Comparison of ENCODE assay signal across 15 cellular contexts in genomic region chr12:42638011-42638410, GRCh38. TPM values are rescaled to one million over a fixed set of nuclear protein-coding genes. Genes with fewer than 3 reads are reported as not detected.
A peak's percentile ranks its signal among the peaks of the same experiment; 100 is the strongest.
DNase-seq lines count a peak whose midpoint lies in the region; ATAC-seq and TF ChIP-seq lines count a peak whose summit lies in the region.
"Had no signal": no experiment of that assay in that cellular context is flagged by ENCODE, and none has a peak within 500 bp of the region (broad histone marks: within the 10 kb centered on the region; RNA-seq: fewer than 3 reads in every experiment).

No MANE protein-coding gene starts in this region.

- ATAC-seq in activated T-helper 17 cell treated with anti-CD3 and anti-CD28 coated beads, Interleukin-2, amount 50 U/mL, for 72 hours (replicated peaks): no peak
- ATAC-seq: A549; CD8-positive, alpha-beta T cell had no signal

- H3K27ac ChIP-seq in endodermal cell (ENCODE audit: low read depth, low read length) (no peak overlapping the region), mesodermal cell (ENCODE audit: low read depth, low read length, severe bottlenecking) (peak overlapping the region; percentile 57)
- H3K27ac ChIP-seq: A549 had no signal

- DNase-seq in endodermal cell (no peak), progenitor cell of endocrine pancreas (ENCODE audit: low spot score, unreplicated experiment) (no peak), NCI-H345 (lab: John Stamatoyannopoulos, UW) (no peak), SKM-1 treated with dmso at 0.1 percent for 144 hours (lab: John Stamatoyannopoulos, UW; ENCODE audit: unreplicated experiment) (no peak)
- DNase-seq: CD8-positive, alpha-beta T cell; COR-L47; DMS153; DMS79 treated with DMSO at 0.1 percent for 48 hours; EL; GOT3; H9 had no signal

- no peaks in the 10 kb centered on the region for H3K27me3 ChIP-seq in endodermal cell (ENCODE audit: control insufficient read depth, insufficient read depth, low read length, poor library complexity, severe bottlenecking)

- H3K4me3 Mint-ChIP-seq in endodermal cell: no peak overlapping the region
- H3K4me3 Mint-ChIP-seq in progenitor cell of endocrine pancreas (ENCODE audit: low read depth): no peak overlapping the region
- H3K4me3 Mint-ChIP-seq in activated T-helper 17 cell treated with anti-CD3 and anti-CD28 coated beads, Interleukin-2, amount 50 U/mL, for 72 hours: no peak overlapping the region
- H3K4me3 Mint-ChIP-seq: CD14-positive monocyte; CD8-positive, alpha-beta T cell; H9 had no signal

- peaks cover 7% of the 10 kb centered on the region for H3K9me3 ChIP-seq in endodermal cell (ENCODE audit: control insufficient read depth, low read length)
- no peaks in the 10 kb centered on the region for H3K9me3 ChIP-seq in mesodermal cell (ENCODE audit: control insufficient read depth, low read length)
- H3K9me3 ChIP-seq: A549 had no signal

- no peak for TF ChIP-seq CTCF in endodermal cell (conservative IDR thresholded peaks at IDR 0.05)
- TF ChIP-seq CTCF in progenitor cell of endocrine pancreas (IDR thresholded peaks at IDR 0.05; ENCODE audit: unreplicated experiment): no peak

- no peaks in the 10 kb centered on the region for H3K27me3 Mint-ChIP-seq in endodermal cell (ENCODE audit: insufficient read depth)
- no peaks in the 10 kb centered on the region for H3K27me3 Mint-ChIP-seq in progenitor cell of endocrine pancreas
- no peaks in the 10 kb centered on the region for H3K27me3 Mint-ChIP-seq in activated T-helper 17 cell treated with anti-CD3 and anti-CD28 coated beads, Interleukin-2, amount 50 U/mL, for 72 hours

- H3K4me3 ChIP-seq in endodermal cell (ENCODE audit: low read length) (peak overlapping the region; percentile 11), mesodermal cell (ENCODE audit: extremely low read depth, insufficient read depth, low read length, poor library complexity, severe bottlenecking) (no peak overlapping the region)
- H3K4me3 ChIP-seq: A549 had no signal

- H3K36me3 ChIP-seq in endodermal cell (ENCODE audit: control insufficient read depth, insufficient read depth, low read length) (no peaks in the 10 kb centered on the region), mesodermal cell (ENCODE audit: control insufficient read depth, insufficient read depth, low read length) (no peaks in the 10 kb centered on the region)

- H3K4me1 Mint-ChIP-seq in endodermal cell (peaks cover 5% of the 10 kb centered on the region), progenitor cell of endocrine pancreas (ENCODE audit: low read depth) (peaks cover 20% of the 10 kb centered on the region)
- H3K4me1 Mint-ChIP-seq in activated T-helper 17 cell treated with anti-CD3 and anti-CD28 coated beads, Interleukin-2, amount 50 U/mL, for 72 hours: no peaks in the 10 kb centered on the region

- no peaks in the 10 kb centered on the region for H3K36me3 Mint-ChIP-seq in endodermal cell (ENCODE audit: low read depth)
- H3K36me3 Mint-ChIP-seq in progenitor cell of endocrine pancreas (ENCODE audit: insufficient read depth): no peaks in the 10 kb centered on the region
- H3K36me3 Mint-ChIP-seq in activated T-helper 17 cell treated with anti-CD3 and anti-CD28 coated beads, Interleukin-2, amount 50 U/mL, for 72 hours (ENCODE audit: low read depth): no peaks in the 10 kb centered on the region
- H3K36me3 Mint-ChIP-seq: CD14-positive monocyte; CD8-positive, alpha-beta T cell had no signal

- H3K9ac ChIP-seq in endodermal cell (ENCODE audit: extremely low read depth, low read length, poor library complexity, severe bottlenecking): no peak overlapping the region

- peaks cover 2% of the 10 kb centered on the region for H3K9me3 Mint-ChIP-seq in endodermal cell
- peaks cover 4% of the 10 kb centered on the region for H3K9me3 Mint-ChIP-seq in progenitor cell of endocrine pancreas (ENCODE audit: low read depth)
- H3K9me3 Mint-ChIP-seq in activated T-helper 17 cell treated with anti-CD3 and anti-CD28 coated beads, Interleukin-2, amount 50 U/mL, for 72 hours: no peaks in the 10 kb centered on the region
- H3K9me3 Mint-ChIP-seq: CD8-positive, alpha-beta T cell; H9 had no signal

- H3K27ac Mint-ChIP-seq in endodermal cell (no peak overlapping the region), progenitor cell of endocrine pancreas (peak overlapping the region; percentile 64)
- no peak overlapping the region for H3K27ac Mint-ChIP-seq in activated T-helper 17 cell treated with anti-CD3 and anti-CD28 coated beads, Interleukin-2, amount 50 U/mL, for 72 hours
- H3K27ac Mint-ChIP-seq: CD8-positive, alpha-beta T cell; H9 had no signal

- H3K4me1 ChIP-seq in endodermal cell (ENCODE audit: control insufficient read depth, insufficient read depth, low read length) (no peaks in the 10 kb centered on the region), mesodermal cell (ENCODE audit: control insufficient read depth, insufficient read depth, low read length, poor library complexity, severe bottlenecking) (no peaks in the 10 kb centered on the region)
- H3K4me1 ChIP-seq: A549 had no signal

RNA-seq across cellular contexts. Expression of gene PRICKLE1, which starts 48.5 kb away (rescaled TPM):
- 10 to 100 TPM in 1 of 2 donors, 1 to 10 TPM in 1; 8.3 to 20.6 TPM for total RNA-seq in endodermal cell
- 7.8 TPM for polyA plus RNA-seq in endodermal cell (2013, experiment 1 of 2)
- 7.0 TPM for polyA plus RNA-seq in endodermal cell (2013, experiment 2 of 2)
- 20.3 TPM for polyA plus RNA-seq in mesodermal cell (2013, experiment 1 of 2)
- 19.1 TPM for polyA plus RNA-seq in mesodermal cell (2013, experiment 2 of 2)
- 43.2 and 53.5 TPM in 2 replicates for total RNA-seq in progenitor cell of endocrine pancreas
- not detected for total RNA-seq in activated T-helper 17 cell treated with anti-CD3 and anti-CD28 coated beads, Interleukin-2, amount 50 U/mL, for 72 hours

Comparison
In these comparisons a context has a peak if more than half of its experiments do, and no peak if none do; other contexts are left out.
1. RNA of gene PRICKLE1, which starts 48.5 kb away (total RNA-seq): 43.2 to 53.5 TPM in progenitor cell of endocrine pancreas and 8.3 to 20.6 TPM in endodermal cell; not detected in activated T-helper 17 cell treated with anti-CD3 and anti-CD28 coated beads, Interleukin-2, amount 50 U/mL, for 72 hours; every median in the first group is over 4 times any median in the second.